Comparison of ENCODE assay signal across 1 cellular context in genomic region chr3:134517796-134518195, GRCh38.
TF ChIP-seq lines count a peak whose summit lies in the region.

No MANE protein-coding gene starts in this region.

TF ChIP-seq in HepG2, 621 proteins besides CTCF, POLR2A, EP300 and RAD21:
- TF ChIP-seq ZNF740 (CRISPR knock-in tag; IDR thresholded peaks at IDR 0.05), result no peak
- TF ChIP-seq TP53 (CRISPR knock-in tag; conservative IDR thresholded peaks at IDR 0.05), result no peak
- no peak for TF ChIP-seq ZNF136 (CRISPR knock-in tag; IDR thresholded peaks at IDR 0.05; ENCODE audit: low read depth)
- no peak for TF ChIP-seq TEAD2 (CRISPR knock-in tag; IDR thresholded peaks at IDR 0.05)
- no peak for TF ChIP-seq TRIM22 (IDR thresholded peaks at IDR 0.05)
- no peak for TF ChIP-seq GATA4 (IDR thresholded peaks at IDR 0.05; ENCODE audit: borderline replicate concordance, low read depth)
- TF ChIP-seq RFXAP (CRISPR knock-in tag; IDR thresholded peaks at IDR 0.05; ENCODE audit: borderline replicate concordance), result no peak
- no peak for TF ChIP-seq SP5 (CRISPR knock-in tag; IDR thresholded peaks at IDR 0.05; ENCODE audit: borderline replicate concordance, low read depth)
- no peak for TF ChIP-seq ZNF776 (CRISPR knock-in tag; IDR thresholded peaks at IDR 0.05)
- no peak for TF ChIP-seq CREB3 (CRISPR knock-in tag; IDR thresholded peaks at IDR 0.05)
- no peak for TF ChIP-seq ZGPAT (CRISPR knock-in tag; IDR thresholded peaks at IDR 0.05)
- no peak for TF ChIP-seq HMG20B (CRISPR knock-in tag; conservative IDR thresholded peaks at IDR 0.05)
